In the genomic region with DNA sequence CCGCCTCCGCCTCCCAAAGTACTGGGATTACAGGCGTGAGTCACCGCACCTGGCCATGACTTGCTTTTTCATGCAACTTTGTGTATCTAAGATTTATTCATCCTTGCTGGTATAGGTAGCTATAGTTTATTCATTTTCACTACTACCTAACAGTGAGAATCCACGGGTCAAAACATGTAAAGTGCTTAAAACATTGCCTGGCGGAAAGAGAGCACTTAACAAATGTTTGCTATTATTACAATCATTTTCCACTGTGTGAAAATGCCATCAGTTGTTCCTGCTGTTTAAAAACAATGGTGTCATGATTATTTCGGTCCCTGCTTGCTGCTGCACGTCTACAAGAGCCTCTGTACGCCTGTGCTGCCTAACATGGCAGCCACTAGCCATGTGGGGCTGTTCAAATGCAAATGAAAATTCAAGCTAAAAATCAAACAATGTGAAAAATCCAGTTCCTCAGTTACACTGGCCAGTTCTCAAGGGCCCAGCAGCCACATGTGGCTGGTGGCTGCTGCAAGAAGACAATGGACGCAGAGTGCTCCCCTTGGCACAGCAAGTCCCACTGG, we compare ENCODE assay signal across 1 cellular context.
TF ChIP-seq lines count a peak whose summit lies in the region.

No MANE protein-coding gene starts in this region.

TF ChIP-seq in K562, 482 proteins besides CTCF, POLR2A, EP300 and RAD21 (continued from another document):
- TF ChIP-seq ZNF445 (CRISPR knock-in tag; IDR thresholded peaks at IDR 0.05; ENCODE audit: low read depth) (no peak), KDM5B (IDR thresholded peaks at IDR 0.05; ENCODE audit: insufficient replicate concordance, low read depth, low read length) (no peak), ESRRB (CRISPR knock-in tag; IDR thresholded peaks at IDR 0.05; ENCODE audit: borderline replicate concordance) (peak; percentile 49; the same call in 1 of the 2 replicates), BRD4 (IDR thresholded peaks at IDR 0.05) (no peak), DPF2 (IDR thresholded peaks at IDR 0.05) (0 out of 2 replicates have a peak, but pooled peaks have one; percentile 14), JUND (IDR thresholded peaks at IDR 0.05; ENCODE audit: borderline replicate concordance, low read depth, low read length) (0 out of 2 replicates have a peak, but pooled peaks have one; percentile 15), JUND (tag; IDR thresholded peaks at IDR 0.05; ENCODE audit: borderline replicate concordance, low read depth, low read length) (no peak), KAT7 (CRISPR knock-in tag; IDR thresholded peaks at IDR 0.05; ENCODE audit: borderline replicate concordance) (no peak), WHSC1 (IDR thresholded peaks at IDR 0.05; ENCODE audit: low read length) (no peak)
- TF ChIP-seq, protein P1, sequence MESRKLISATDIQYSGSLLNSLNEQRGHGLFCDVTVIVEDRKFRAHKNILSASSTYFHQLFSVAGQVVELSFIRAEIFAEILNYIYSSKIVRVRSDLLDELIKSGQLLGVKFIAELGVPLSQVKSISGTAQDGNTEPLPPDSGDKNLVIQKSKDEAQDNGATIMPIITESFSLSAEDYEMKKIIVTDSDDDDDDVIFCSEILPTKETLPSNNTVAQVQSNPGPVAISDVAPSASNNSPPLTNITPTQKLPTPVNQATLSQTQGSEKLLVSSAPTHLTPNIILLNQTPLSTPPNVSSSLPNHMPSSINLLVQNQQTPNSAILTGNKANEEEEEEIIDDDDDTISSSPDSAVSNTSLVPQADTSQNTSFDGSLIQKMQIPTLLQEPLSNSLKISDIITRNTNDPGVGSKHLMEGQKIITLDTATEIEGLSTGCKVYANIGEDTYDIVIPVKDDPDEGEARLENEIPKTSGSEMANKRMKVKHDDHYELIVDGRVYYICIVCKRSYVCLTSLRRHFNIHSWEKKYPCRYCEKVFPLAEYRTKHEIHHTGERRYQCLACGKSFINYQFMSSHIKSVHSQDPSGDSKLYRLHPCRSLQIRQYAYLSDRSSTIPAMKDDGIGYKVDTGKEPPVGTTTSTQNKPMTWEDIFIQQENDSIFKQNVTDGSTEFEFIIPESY (CRISPR knock-in tag; IDR thresholded peaks at IDR 0.05), result 0 out of 2 replicates have a peak, but pooled peaks have one; percentile 56
- TF ChIP-seq, protein P2, sequence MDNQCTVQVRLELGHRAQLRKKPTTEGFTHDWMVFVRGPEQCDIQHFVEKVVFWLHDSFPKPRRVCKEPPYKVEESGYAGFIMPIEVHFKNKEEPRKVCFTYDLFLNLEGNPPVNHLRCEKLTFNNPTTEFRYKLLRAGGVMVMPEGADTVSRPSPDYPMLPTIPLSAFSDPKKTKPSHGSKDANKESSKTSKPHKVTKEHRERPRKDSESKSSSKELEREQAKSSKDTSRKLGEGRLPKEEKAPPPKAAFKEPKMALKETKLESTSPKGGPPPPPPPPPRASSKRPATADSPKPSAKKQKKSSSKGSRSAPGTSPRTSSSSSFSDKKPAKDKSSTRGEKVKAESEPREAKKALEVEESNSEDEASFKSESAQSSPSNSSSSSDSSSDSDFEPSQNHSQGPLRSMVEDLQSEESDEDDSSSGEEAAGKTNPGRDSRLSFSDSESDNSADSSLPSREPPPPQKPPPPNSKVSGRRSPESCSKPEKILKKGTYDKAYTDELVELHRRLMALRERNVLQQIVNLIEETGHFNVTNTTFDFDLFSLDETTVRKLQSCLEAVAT (IDR thresholded peaks at IDR 0.05), result no peak
- TF ChIP-seq, protein P3, sequence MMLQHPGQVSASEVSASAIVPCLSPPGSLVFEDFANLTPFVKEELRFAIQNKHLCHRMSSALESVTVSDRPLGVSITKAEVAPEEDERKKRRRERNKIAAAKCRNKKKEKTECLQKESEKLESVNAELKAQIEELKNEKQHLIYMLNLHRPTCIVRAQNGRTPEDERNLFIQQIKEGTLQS (IDR thresholded peaks at IDR 0.05), result peak; percentile 44
- TF ChIP-seq, protein P3 (CRISPR knock-in tag; conservative IDR thresholded peaks at IDR 0.05), result no peak
TF ChIP-seq in K562: peak in this region for 9.
